Comparison of ENCODE assay signal across 9 cellular contexts in the genomic region with DNA sequence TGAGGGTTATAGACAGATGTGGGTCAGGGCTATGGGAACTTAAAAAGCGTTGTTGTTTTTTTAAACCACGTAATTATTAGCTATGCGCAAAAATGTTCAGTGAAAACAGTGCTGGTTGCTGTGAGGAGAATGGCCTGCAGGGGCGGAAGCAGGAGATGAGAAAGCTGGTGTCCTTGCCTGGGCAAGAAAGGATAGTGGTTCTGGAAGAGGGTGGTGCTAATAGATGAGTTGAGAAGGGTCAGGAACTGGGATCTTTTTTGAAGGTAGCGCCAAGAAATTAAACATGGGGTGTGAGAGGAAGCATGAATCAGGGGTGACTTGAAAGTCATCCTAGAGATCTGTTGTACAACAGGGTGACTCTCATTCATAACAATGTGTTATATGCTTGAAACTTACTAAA. TPM values are rescaled to one million over a fixed set of nuclear protein-coding genes. Genes with fewer than 3 reads are reported as not detected.
DNase-seq lines count a peak whose midpoint lies in the region; ATAC-seq and TF ChIP-seq lines count a peak whose summit lies in the region.
"Had no signal": no experiment of that assay in that cellular context is flagged by ENCODE, and none has a peak within 500 bp of the region (broad histone marks: within the 10 kb centered on the region; RNA-seq: fewer than 3 reads in every experiment).

No MANE protein-coding gene starts in this region.

- no peaks in the 10 kb centered on the region for H3K27me3 Mint-ChIP-seq in activated CD4-positive, alpha-beta memory T cell treated with anti-CD3 and anti-CD28 coated beads, Interleukin-2, amount 10 ng/mL, durations not matched to agents 7 days and 5 days
- H3K27me3 Mint-ChIP-seq in naive thymus-derived CD8-positive, alpha-beta T cell: peaks cover 0 to 4% (median 0%) of the 10 kb centered on the region in 5 donors
- H3K27me3 Mint-ChIP-seq in T-cell: no peaks in the 10 kb centered on the region

- POLR2A ChIA-PET in activated CD4-positive, alpha-beta memory T cell treated with anti-CD3 and anti-CD28 coated beads, Interleukin-2, amount 10 ng/mL, durations not matched to agents 7 days and 5 days (lab: Charles Lee): interaction anchor here (1.0 kb wide), 1 partner anchor 8 kb away, joined by 3 read pairs; no protein-coding TSS in a partner anchor
- POLR2A ChIA-PET in naive thymus-derived CD8-positive, alpha-beta T cell (lab: Charles Lee): no interaction called here
- POLR2A ChIA-PET in T-cell (lab: Charles Lee): no interaction called here

- H3K27me3 ChIP-seq in DOHH2 (ENCODE audit: control insufficient read depth, low read length): no peaks in the 10 kb centered on the region

- H3K27ac Mint-ChIP-seq in activated CD4-positive, alpha-beta memory T cell treated with anti-CD3 and anti-CD28 coated beads, Interleukin-2, amount 10 ng/mL, durations not matched to agents 7 days and 5 days: peak overlapping the region; percentile 33
- no peak overlapping the region for H3K27ac Mint-ChIP-seq in naive thymus-derived CD8-positive, alpha-beta T cell
- no peak overlapping the region for H3K27ac Mint-ChIP-seq in T-cell
- H3K27ac Mint-ChIP-seq: activated T-cell treated with anti-CD3 and anti-CD28 coated beads, Interleukin-2, amount 50 U/mL, for 72 hours had no signal

- peak; percentile 64 for TF ChIP-seq CTCF in DOHH2 (IDR thresholded peaks at IDR 0.05; ENCODE audit: low read depth, low read length, poor library complexity, severe bottlenecking)

- H3K9me2 ChIP-seq in DOHH2 (replicated peaks; ENCODE audit: control insufficient read depth, low read length): no peaks in the 10 kb centered on the region

- H3K79me2 ChIP-seq in DOHH2 (ENCODE audit: control insufficient read depth, low read length): peaks cover 28% of the 10 kb centered on the region

- H3K9me3 ChIP-seq in DOHH2 (ENCODE audit: control insufficient read depth, insufficient read depth, low read length) (no peaks in the 10 kb centered on the region), mesodermal cell (ENCODE audit: control insufficient read depth, low read length) (no peaks in the 10 kb centered on the region)

- H4K20me1 ChIP-seq in DOHH2 (ENCODE audit: control insufficient read depth, insufficient read depth, low read depth, low read length): no peaks in the 10 kb centered on the region

- CTCF ChIA-PET in activated CD4-positive, alpha-beta memory T cell treated with anti-CD3 and anti-CD28 coated beads, Interleukin-2, amount 10 ng/mL, durations not matched to agents 7 days and 5 days (lab: Charles Lee): interaction anchor here (1.0 kb wide), 1 partner anchor 14 kb away, joined by 4 read pairs; no protein-coding TSS in a partner anchor
- CTCF ChIA-PET in T-cell (lab: Charles Lee): no interaction called here

- H3K4me3 ChIP-seq in DOHH2 (ENCODE audit: low read length): peak overlapping the region; percentile 50
- H3K4me3 ChIP-seq in mesodermal cell (ENCODE audit: extremely low read depth, insufficient read depth, low read length, poor library complexity, severe bottlenecking): no peak overlapping the region

- H3K36me3 ChIP-seq in DOHH2 (ENCODE audit: control insufficient read depth, low read length) (peaks cover 25% of the 10 kb centered on the region), mesodermal cell (ENCODE audit: control insufficient read depth, insufficient read depth, low read length) (peaks cover 8% of the 10 kb centered on the region)

- H3K4me3 Mint-ChIP-seq in activated CD4-positive, alpha-beta memory T cell treated with anti-CD3 and anti-CD28 coated beads, Interleukin-2, amount 10 ng/mL, durations not matched to agents 7 days and 5 days: no peak overlapping the region
- no peak overlapping the region for H3K4me3 Mint-ChIP-seq in naive thymus-derived CD8-positive, alpha-beta T cell
- no peak overlapping the region for H3K4me3 Mint-ChIP-seq in T-cell

- H3F3A ChIP-seq in DOHH2 (ENCODE audit: control insufficient read depth, insufficient read depth): peaks cover 36% of the 10 kb centered on the region

- H3K36me3 Mint-ChIP-seq in activated CD4-positive, alpha-beta memory T cell treated with anti-CD3 and anti-CD28 coated beads, Interleukin-2, amount 10 ng/mL, durations not matched to agents 7 days and 5 days (ENCODE audit: low read depth): peaks cover 39% of the 10 kb centered on the region
- H3K36me3 Mint-ChIP-seq in naive thymus-derived CD8-positive, alpha-beta T cell: no peaks in the 10 kb centered on the region
- no peaks in the 10 kb centered on the region for H3K36me3 Mint-ChIP-seq in T-cell

- DNase-seq in HT1080 (ENCODE audit: low read depth) (peak; percentile 97), superior temporal gyrus (ENCODE audit: extremely low spot score) (no peak), T-cell (no peak)
- no peak for DNase-seq in activated CD4-positive, alpha-beta memory T cell treated with anti-CD3 and anti-CD28 coated beads, Interleukin-2, amount 10 ng/mL, durations not matched to agents 7 days and 5 days
- DNase-seq in naive thymus-derived CD8-positive, alpha-beta T cell: no peak
- DNase-seq: activated T-cell treated with anti-CD3 and anti-CD28 coated beads, Interleukin-2, amount 50 U/mL, for 72 hours had no signal

- H3K4me1 ChIP-seq in DOHH2 (ENCODE audit: control insufficient read depth, low read length) (peaks cover 51% of the 10 kb centered on the region), mesodermal cell (ENCODE audit: control insufficient read depth, insufficient read depth, low read length, poor library complexity, severe bottlenecking) (peaks cover 35% of the 10 kb centered on the region)

- no peak for ATAC-seq in naive thymus-derived CD8-positive, alpha-beta T cell
- ATAC-seq in HG03521 (IDR thresholded peaks at IDR 0.05; ENCODE audit: unreplicated experiment) (no peak), T-cell (replicated peaks in 1 of 4) (no peak)
- ATAC-seq: activated T-cell treated with anti-CD3 and anti-CD28 coated beads, Interleukin-2, amount 50 U/mL, for 72 hours had no signal

- peak overlapping the region; percentile 95 for H3K4me2 ChIP-seq in DOHH2 (ENCODE audit: low read length)

- peaks cover 60% of the 10 kb centered on the region for H3K4me1 Mint-ChIP-seq in activated CD4-positive, alpha-beta memory T cell treated with anti-CD3 and anti-CD28 coated beads, Interleukin-2, amount 10 ng/mL, durations not matched to agents 7 days and 5 days
- H3K4me1 Mint-ChIP-seq in naive thymus-derived CD8-positive, alpha-beta T cell: peaks cover 15 to 33% (median 19%) of the 10 kb centered on the region in 4 donors
- H3K4me1 Mint-ChIP-seq in T-cell: peaks cover 18 to 41% (median 38%) of the 10 kb centered on the region in 3 donors

- no peaks in the 10 kb centered on the region for H3K9me3 Mint-ChIP-seq in activated CD4-positive, alpha-beta memory T cell treated with anti-CD3 and anti-CD28 coated beads, Interleukin-2, amount 10 ng/mL, durations not matched to agents 7 days and 5 days
- H3K9me3 Mint-ChIP-seq in naive thymus-derived CD8-positive, alpha-beta T cell: no peaks in the 10 kb centered on the region
- H3K9me3 Mint-ChIP-seq in T-cell: no peaks in the 10 kb centered on the region
- H3K9me3 Mint-ChIP-seq: activated T-cell treated with anti-CD3 and anti-CD28 coated beads, Interleukin-2, amount 50 U/mL, for 72 hours had no signal

- H3K27ac ChIP-seq in DOHH2 (ENCODE audit: low read depth, low read length) (peak overlapping the region; percentile 97), mesodermal cell (ENCODE audit: low read depth, low read length, severe bottlenecking) (peak overlapping the region; percentile 59)

- 69 to 79% methylated on average over 2 to 4 of the region's 5 CpGs for WGBS in mesodermal cell (ENCODE audit: insufficient coverage in 2 of 2), 2 experiments

RNA-seq across cellular contexts. Expression of a gene that starts 4.8 kb away (rescaled TPM):
- total RNA-seq in HT1080 (2014; rRNA removed; shearing (Covaris generic)): 29.0 and 37.5 TPM in 2 replicates
- polyA plus RNA-seq in HT1080 (2015; cell fraction: cytosol; rRNA removed): 20.1 and 27.5 TPM in 2 replicates
- polyA plus RNA-seq in HT1080 (2015; cell fraction: nucleus; rRNA removed): 134 and 137 TPM in 2 replicates
- 10 to 100 TPM; 58.1 to 64.6 TPM for total RNA-seq in activated CD4-positive, alpha-beta memory T cell treated with anti-CD3 and anti-CD28 coated beads, Interleukin-2, amount 10 ng/mL, durations not matched to agents 7 days and 5 days
- 45.2 TPM for polyA plus RNA-seq in mesodermal cell (2013, experiment 1 of 2)
- 33.8 TPM for polyA plus RNA-seq in mesodermal cell (2013, experiment 2 of 2)
- total RNA-seq in naive thymus-derived CD8-positive, alpha-beta T cell: 10 to 100 TPM; 48.9 to 51.9 TPM
- polyA plus RNA-seq in naive thymus-derived CD8-positive, alpha-beta T cell: 1 to 10 TPM; 3.4 to 8.3 (median 8.3) TPM
- total RNA-seq in T-cell: 10 to 100 TPM; 50.3 to 64.3 (median 56.8) TPM

RNA-seq across cellular contexts. Expression of a gene that starts 21.3 kb away (rescaled TPM):
- total RNA-seq in HT1080 (2014; rRNA removed; shearing (Covaris generic)): 108 and 120 TPM in 2 replicates
- polyA plus RNA-seq in HT1080 (2015; cell fraction: cytosol; rRNA removed): 97.7 and 101 TPM in 2 replicates
- 290 and 312 TPM in 2 replicates for polyA plus RNA-seq in HT1080 (2015; cell fraction: nucleus; rRNA removed)
- total RNA-seq in activated CD4-positive, alpha-beta memory T cell treated with anti-CD3 and anti-CD28 coated beads, Interleukin-2, amount 10 ng/mL, durations not matched to agents 7 days and 5 days: 10 to 100 TPM; 71.7 to 72.3 TPM
- 0.55 TPM for polyA plus RNA-seq in mesodermal cell (2013, experiment 1 of 2)
- 1.2 TPM for polyA plus RNA-seq in mesodermal cell (2013, experiment 2 of 2)
- total RNA-seq in naive thymus-derived CD8-positive, alpha-beta T cell: 100 to 1,000 TPM in 1 of 2 experiments, 10 to 100 TPM in 1; 92.9 to 103 TPM
- 10 to 100 TPM in 2 of 3 donors, 1 to 10 TPM in 1; 7.6 to 28.6 (median 11.7) TPM for polyA plus RNA-seq in naive thymus-derived CD8-positive, alpha-beta T cell
- 10 to 100 TPM; 21.9 to 90.1 (median 37.6) TPM for total RNA-seq in T-cell

RNA-seq across cellular contexts. Expression of a gene that starts 42.7 kb away (rescaled TPM):
- 0.07 and 0.37 TPM in 2 replicates for total RNA-seq in HT1080 (2014; rRNA removed; shearing (Covaris generic))
- not detected in 2 replicates for polyA plus RNA-seq in HT1080 (2015; cell fraction: cytosol; rRNA removed)
- not detected in 2 replicates for polyA plus RNA-seq in HT1080 (2015; cell fraction: nucleus; rRNA removed)
- total RNA-seq in activated CD4-positive, alpha-beta memory T cell treated with anti-CD3 and anti-CD28 coated beads, Interleukin-2, amount 10 ng/mL, durations not matched to agents 7 days and 5 days: under 1 TPM; 0.70 to 0.71 TPM
- polyA plus RNA-seq in mesodermal cell (2013, experiment 1 of 2): not detected
- not detected for polyA plus RNA-seq in mesodermal cell (2013, experiment 2 of 2)
- under 1 TPM; 0.60 to 0.69 TPM for total RNA-seq in naive thymus-derived CD8-positive, alpha-beta T cell
- polyA plus RNA-seq in naive thymus-derived CD8-positive, alpha-beta T cell: under 1 TPM in 2 of 3 donors, not detected in 1; 0.07 to 0.72 TPM
- total RNA-seq in T-cell: under 1 TPM in 4 of 5 donors, not detected in 1; 0.20 to 0.70 (median 0.58) TPM

RNA-seq across cellular contexts. Expression of a gene that starts 43.6 kb away (rescaled TPM):
- not detected in 2 replicates for total RNA-seq in HT1080 (2014; rRNA removed; shearing (Covaris generic))
- polyA plus RNA-seq in HT1080 (2015; cell fraction: cytosol; rRNA removed): not detected in 2 replicates
- not detected in 2 replicates for polyA plus RNA-seq in HT1080 (2015; cell fraction: nucleus; rRNA removed)
- total RNA-seq in activated CD4-positive, alpha-beta memory T cell treated with anti-CD3 and anti-CD28 coated beads, Interleukin-2, amount 10 ng/mL, durations not matched to agents 7 days and 5 days: not detected
- polyA plus RNA-seq in mesodermal cell (2013, experiment 1 of 2): not detected
- not detected for polyA plus RNA-seq in mesodermal cell (2013, experiment 2 of 2)
- total RNA-seq in naive thymus-derived CD8-positive, alpha-beta T cell: not detected
- not detected for polyA plus RNA-seq in naive thymus-derived CD8-positive, alpha-beta T cell
- total RNA-seq in T-cell: not detected
- total RNA-seq: activated T-cell treated with anti-CD3 and anti-CD28 coated beads, Interleukin-2, amount 50 U/mL, for 72 hours had no signal
